ENCODE assay signal across 8 cellular contexts in genomic region chr5:42756630-42757601, GRCh38. TPM values are rescaled to one million over a fixed set of nuclear protein-coding genes. Genes with fewer than 3 reads are reported as not detected.
DNase-seq lines count a peak whose midpoint lies in the region; ATAC-seq and TF ChIP-seq lines count a peak whose summit lies in the region.

Gene CCDC152, plus strand, starts transcription at chr5:42756818. Its CDS starts 2,304 bp downstream, at chr5:42759122.

- TF ChIP-seq EP300 in upper lobe of left lung (IDR thresholded peaks at IDR 0.05): no peak

- no peak within 1 kb of the TSS for H2AK5ac ChIP-seq in IMR-90 (ENCODE audit: low read depth, low read length)

- dilution Hi-C loops in IMR-90 (cut with HindIII; ENCODE audit: low sequenced_read_pairs, unreplicated experiment): no loop called here

- H3K36me3 ChIP-seq in A673 (ENCODE audit: insufficient read depth, low read length, poor library complexity, severe bottlenecking): no peaks in the 10 kb centered on the region
- no peaks in the 10 kb centered on the region for H3K36me3 ChIP-seq in IMR-90 (ENCODE audit: control insufficient read depth, insufficient read depth, low read length)
- no peaks in the 10 kb centered on the region for H3K36me3 ChIP-seq in fibroblast of lung (ENCODE audit: control insufficient read depth, insufficient read depth, low read length)
- H3K36me3 ChIP-seq in parathyroid adenoma (ENCODE audit: control insufficient read depth, insufficient read depth, low read length): no peaks in the 10 kb centered on the region
- no peaks in the 10 kb centered on the region for H3K36me3 ChIP-seq in upper lobe of left lung

- POLR2A ChIA-PET in A673 (lab: Charles Lee; ENCODE audit: low non-redundant PET) (interaction anchor here (0.7 kb wide), 1 partner anchor 1471 kb away, joined by 3 read pairs; no protein-coding TSS in a partner anchor), IMR-90 (lab: Charles Lee; ENCODE audit: unreplicated experiment) (no interaction called here)

- H3K9me1 ChIP-seq in IMR-90 (ENCODE audit: insufficient read depth, low read length): no peaks in the 10 kb centered on the region

- H3K4me3 ChIP-seq in A673 (ENCODE audit: low read depth, low read length, poor library complexity, severe bottlenecking) (peak within 1 kb of the TSS; percentile 51), IMR-90 (ENCODE audit: insufficient read depth, low read depth, low read length) (peak within 1 kb of the TSS; percentile 33), fibroblast of lung (replicated peaks in 1 of 4; ENCODE audit: control extremely low read depth in 1 of 4, insufficient read depth in 1 of 4, low read depth in 3 of 4, low read length in 4 of 4) (peak within 1 kb of the TSS; percentile 14 to 66 (median 56)), parathyroid adenoma (ENCODE audit: low read depth, low read length) (no peak within 1 kb of the TSS), upper lobe of left lung (peak within 1 kb of the TSS in 3 of 4 donors; percentile 16 to 35 (median 32))

- DNase-seq in A673 (ENCODE audit: low spot score) (peak; percentile 66), IMR-90 (peak; percentile 3), fibroblast of lung (ENCODE audit: low read depth in 2 of 2) (peak; percentile 50 to 51), upper lobe of left lung (peak in 1 of 2 donors; percentile 46), mucosa of gallbladder (ENCODE audit: low spot score) (no peak)
- DNase-seq in activated CD8-positive, alpha-beta memory T cell treated with anti-CD3 and anti-CD28 coated beads, Interleukin-2, amount 50 U/mL, for 24 hours (ENCODE audit: extremely low read depth): peak; percentile 13

- BruUV-seq in A673 (replicated peaks; lab: Mats Ljungman, UMichigan) (no TSS peak), IMR-90 (replicated peaks; lab: Mats Ljungman, UMichigan) (no TSS peak)

- no peak for TF ChIP-seq POLR2A in IMR-90 (IDR thresholded peaks at IDR 0.05; ENCODE audit: low read depth, low read length)
- TF ChIP-seq POLR2A in upper lobe of left lung (IDR thresholded peaks at IDR 0.05): no peak

- H3K27me3 ChIP-seq in A673 (replicated peaks; ENCODE audit: insufficient read depth, low read depth, low read length, poor library complexity): no peaks in the 10 kb centered on the region
- no peaks in the 10 kb centered on the region for H3K27me3 ChIP-seq in IMR-90 (ENCODE audit: control insufficient read depth, insufficient read depth, low read length)
- H3K27me3 ChIP-seq in fibroblast of lung (ENCODE audit: control insufficient read depth, insufficient read depth, low read length): no peaks in the 10 kb centered on the region
- no peaks in the 10 kb centered on the region for H3K27me3 ChIP-seq in parathyroid adenoma (ENCODE audit: control insufficient read depth, insufficient read depth, low read length)
- no peaks in the 10 kb centered on the region for H3K27me3 ChIP-seq in upper lobe of left lung

- no peak within 1 kb of the TSS for H2BK20ac ChIP-seq in IMR-90 (ENCODE audit: low read depth, low read length)

- H2AK9ac ChIP-seq in IMR-90 (replicated peaks; ENCODE audit: low read depth, low read length, poor library complexity): peak within 1 kb of the TSS; percentile 31

- WGBS in IMR-90 (ENCODE audit: extremely low coverage in 2 of 2, insufficient read length in 1 of 2), 2 experiments: 28% methylated on average over 22 of the region's 35 CpGs; no CpG with 5 or more reads in 1 of the 2 experiments
- WGBS in upper lobe of left lung, 2 donors: 28 to 30% methylated on average over 35 of the region's 35 CpGs

- H2AFZ ChIP-seq in IMR-90 (replicated peaks; ENCODE audit: low read length, poor library complexity): peak within 1 kb of the TSS; percentile 83
- peak within 1 kb of the TSS; percentile 68 for H2AFZ ChIP-seq in fibroblast of lung (ENCODE audit: low read length)
- H2AFZ ChIP-seq in parathyroid adenoma: peak within 1 kb of the TSS; percentile 88

- no peak within 1 kb of the TSS for H2BK5ac ChIP-seq in IMR-90 (ENCODE audit: low read depth, low read length, poor library complexity, severe bottlenecking)

- no peaks in the 10 kb centered on the region for H3K79me1 ChIP-seq in IMR-90 (ENCODE audit: low read depth in 1 of 2, low read length in 2 of 2)

- no peak within 1 kb of the TSS for H3K4ac ChIP-seq in IMR-90 (ENCODE audit: low read depth, low read length)

- in situ Hi-C loops in IMR-90 (cut with MboI; ENCODE audit: low sequenced_read_pairs): loop anchor here (25.0 kb wide), 1 partner anchor 895 kb away; the partner anchor contains the start of gene OXCT1

- H3K4me2 ChIP-seq in IMR-90 (ENCODE audit: low read depth, low read length) (peak within 1 kb of the TSS; percentile 92), fibroblast of lung (ENCODE audit: extremely low read depth, insufficient read depth, low read length) (peak within 1 kb of the TSS; percentile 55), parathyroid adenoma (ENCODE audit: low read length) (no peak within 1 kb of the TSS)

- no peak within 1 kb of the TSS for H3K14ac ChIP-seq in IMR-90 (replicated peaks; ENCODE audit: low read depth, low read length)

- H4K5ac ChIP-seq in IMR-90 (ENCODE audit: low read depth, low read length): no peak within 1 kb of the TSS

- TF ChIP-seq RAD21 in IMR-90 (IDR thresholded peaks at IDR 0.05; ENCODE audit: low read length): no peak

- H3K27ac ChIP-seq in A673 (ENCODE audit: low read depth, low read length, poor library complexity, severe bottlenecking) (no peak within 1 kb of the TSS), IMR-90 (ENCODE audit: insufficient read depth, low read length) (no peak within 1 kb of the TSS), fibroblast of lung (ENCODE audit: insufficient read depth, low read length) (no peak within 1 kb of the TSS), parathyroid adenoma (no peak within 1 kb of the TSS), upper lobe of left lung (no peak within 1 kb of the TSS)

- H3K9ac ChIP-seq in IMR-90 (ENCODE audit: low read depth, low read length) (no peak within 1 kb of the TSS), fibroblast of lung (ENCODE audit: insufficient read depth, low read length) (no peak within 1 kb of the TSS), parathyroid adenoma (no peak within 1 kb of the TSS)

- no peak within 1 kb of the TSS for H3K23ac ChIP-seq in IMR-90 (ENCODE audit: low read depth, low read length)

- no peak within 1 kb of the TSS; the same call in 1 of the 2 replicates for H3K56ac ChIP-seq in IMR-90 (ENCODE audit: extremely low read depth, insufficient read depth, low read length)

- no peak within 1 kb of the TSS for H3K18ac ChIP-seq in IMR-90 (ENCODE audit: low read depth, low read length)

- no peaks in the 10 kb centered on the region for H3K4me1 ChIP-seq in A673 (ENCODE audit: insufficient read depth, low read length, poor library complexity, severe bottlenecking)
- no peaks in the 10 kb centered on the region for H3K4me1 ChIP-seq in IMR-90 (ENCODE audit: control insufficient read depth, insufficient read depth, low read length)
- H3K4me1 ChIP-seq in fibroblast of lung (ENCODE audit: control insufficient read depth, extremely low read depth, insufficient read depth, low read length): no peaks in the 10 kb centered on the region
- peaks cover 7% of the 10 kb centered on the region for H3K4me1 ChIP-seq in parathyroid adenoma
- peaks cover 0 to 6% (median 0%) of the 10 kb centered on the region in 4 donors for H3K4me1 ChIP-seq in upper lobe of left lung

- H3K79me2 ChIP-seq in fibroblast of lung (ENCODE audit: control insufficient read depth, insufficient read depth, low read length) (no peaks in the 10 kb centered on the region), parathyroid adenoma (no peaks in the 10 kb centered on the region)

- CTCF ChIA-PET in A673 (lab: Charles Lee): no interaction called here
- CTCF ChIA-PET in IMR-90 (lab: Yijun Ruan, JAX): interaction anchor here (1.6 kb wide), 1 partner anchor 11 kb away, joined by 3 read pairs; no protein-coding TSS in a partner anchor

- intact Hi-C loops in A673 (cut with micrococcal nuclease; ENCODE audit: unreplicated experiment) (no loop called here), IMR-90 (cut with micrococcal nuclease) (loop anchor here (5.0 kb wide), 1 partner anchor 50 kb away; no protein-coding TSS in a partner anchor)

- ATAC-seq in GM19463 (IDR thresholded peaks at IDR 0.05; ENCODE audit: unreplicated experiment) (peak; percentile 88), IMR-90 (ENCODE audit: low read depth) (peak; percentile 88), upper lobe of left lung (ENCODE audit: low FRiP score in 2 of 2) (peak in 1 of 2 donors; percentile 75)

- H4K8ac ChIP-seq in IMR-90 (ENCODE audit: low read depth in 2 of 2, low read length in 2 of 2): no peak within 1 kb of the TSS

- no peak within 1 kb of the TSS for H2BK15ac ChIP-seq in IMR-90 (ENCODE audit: low read depth, low read length)

- no peak within 1 kb of the TSS for H4K91ac ChIP-seq in IMR-90 (ENCODE audit: insufficient read depth, low read depth, low read length)

- no peak within 1 kb of the TSS for H2BK120ac ChIP-seq in IMR-90 (ENCODE audit: low read depth, low read length)

- H4K20me1 ChIP-seq in IMR-90 (ENCODE audit: insufficient read depth, low read length) (no peaks in the 10 kb centered on the region), fibroblast of lung (ENCODE audit: control insufficient read depth, extremely low read depth, insufficient read depth, low read length) (no peaks in the 10 kb centered on the region)

- no peaks in the 10 kb centered on the region for H3K9me3 ChIP-seq in A673 (ENCODE audit: low read depth, low read length, poor library complexity, severe bottlenecking)
- H3K9me3 ChIP-seq in IMR-90 (ENCODE audit: control insufficient read depth, insufficient read depth, low read length): no peaks in the 10 kb centered on the region
- no peaks in the 10 kb centered on the region for H3K9me3 ChIP-seq in fibroblast of lung (ENCODE audit: control insufficient read depth, insufficient read depth, low read depth, low read length)
- H3K9me3 ChIP-seq in parathyroid adenoma (ENCODE audit: control insufficient read depth, low read length): no peaks in the 10 kb centered on the region
- H3K9me3 ChIP-seq in upper lobe of left lung: no peaks in the 10 kb centered on the region

- TF ChIP-seq CTCF in A673 (conservative IDR thresholded peaks at IDR 0.05; ENCODE audit: low read depth, low read length) (no peak), IMR-90 (conservative IDR thresholded peaks at IDR 0.05; ENCODE audit: low read depth, low read length) (no peak), fibroblast of lung (conservative IDR thresholded peaks at IDR 0.05 in 1 of 2, IDR thresholded peaks at IDR 0.05 in 1 of 2; ENCODE audit: low read depth in 1 of 2, low read length in 2 of 2) (no peak), parathyroid adenoma (IDR thresholded peaks at IDR 0.05) (no peak), upper lobe of left lung (IDR thresholded peaks at IDR 0.05) (no peak)

RNA-seq across cellular contexts. Expression of gene CCDC152, which starts in this region (rescaled TPM):
- 11.2 and 11.6 TPM in 2 replicates for total RNA-seq in A673 (2021)
- 0.90 and 1.9 TPM in 2 replicates for total RNA-seq in IMR-90 (2012; rRNA removed)
- polyA plus RNA-seq in IMR-90 (2012; rRNA removed): 0.57 and 0.87 TPM in 2 replicates
- 0.13 and 0.15 TPM in 2 replicates for polyA plus RNA-seq in IMR-90 (2012; cell fraction: cytosol; rRNA removed)
- 0.07 and 0.28 TPM in 2 replicates for polyA plus RNA-seq in IMR-90 (2012; cell fraction: nucleus; rRNA removed; ENCODE audit: low replicate concordance)
- total RNA-seq in fibroblast of lung: 1.5 and 2.5 TPM in 2 replicates
- 1.4 and 3.3 TPM in 2 replicates for polyA plus RNA-seq in fibroblast of lung
- 2.6 and 8.7 TPM in 2 replicates for polyA plus RNA-seq in fibroblast of lung (2012)
- polyA minus RNA-seq in fibroblast of lung (ENCODE audit: low replicate concordance): 0.67 and 1.7 TPM in 2 replicates
- total RNA-seq in upper lobe of left lung: 1 to 10 TPM in 1 of 6 donors, under 1 TPM in 5; 0.11 to 8.4 (median 0.58) TPM
- 2.3 TPM for total RNA-seq in mucosa of gallbladder
